Comparison of ENCODE assay signal across 31 cellular contexts in genomic region chr19:35871611-35872010, GRCh38. TPM values are rescaled to one million over a fixed set of nuclear protein-coding genes. Genes with fewer than 3 reads are reported as not detected.
"Had no signal": no experiment of that assay in that cellular context is flagged by ENCODE, and none has a peak within 500 bp of the region (broad histone marks: within the 10 kb centered on the region; RNA-seq: fewer than 3 reads in every experiment).

No MANE protein-coding gene starts in this region.

- H3K4me3 ChIP-seq: colonic mucosa, esophagus squamous epithelium, gastrocnemius medialis, heart right ventricle, left lung, lower lobe of right lung, mucosa of descending colon had no signal

- H3K27ac ChIP-seq: colonic mucosa, epithelial cell of prostate, esophagus squamous epithelium, gastrocnemius medialis, heart right ventricle, left lung, lower lobe of right lung had no signal

- H3K36me3 ChIP-seq: colonic mucosa, esophagus squamous epithelium, gastrocnemius medialis, left lung, lower lobe of right lung had no signal

- DNase-seq: colonic mucosa; cortex of kidney; effector CD8-positive, alpha-beta T cell; effector memory CD8-positive, alpha-beta T cell; erythroblast; esophagus squamous epithelium; foreskin fibroblast; foreskin melanocyte; gastrocnemius medialis; glutamatergic neuron; head of caudate nucleus; heart right ventricle; hippocampal formation; left cardiac atrium; left ventricle myocardium superior; lower lobe of right lung; mesenchymal stem cell; mucosa of descending colon had no signal

- H3K9me3 ChIP-seq: colonic mucosa, esophagus squamous epithelium, gastrocnemius medialis, heart right ventricle, left lung, lower lobe of right lung, mucosa of descending colon had no signal

- FAIRE-seq: endometrium, islet of Langerhans, keratinocyte had no signal

RNA-seq across cellular contexts. Expression of gene KIRREL2, which starts 14.9 kb away (rescaled TPM):
- total RNA-seq: dermis microvascular lymphatic vessel endothelial cell, gastrocnemius medialis, glomerular endothelial cell, lung microvascular endothelial cell, mesenteric fat pad, myocyte had no signal
- polyA plus RNA-seq: heart right ventricle, keratinocyte had no signal

RNA-seq across cellular contexts. Expression of gene NPHS1, which starts 19.3 kb away (rescaled TPM):
- total RNA-seq: colonic mucosa, dermis microvascular lymphatic vessel endothelial cell, esophagus mucosa, esophagus squamous epithelium, gastrocnemius medialis, glomerular endothelial cell, left cardiac atrium, left ventricle myocardium superior, lower leg skin, lower lobe of right lung, lung microvascular endothelial cell, mesenteric fat pad, myocyte had no signal
- polyA plus RNA-seq: heart right ventricle, keratinocyte had no signal

RNA-seq across cellular contexts. Expression of gene HCST, which starts 30.7 kb away (rescaled TPM):
- total RNA-seq: glomerular endothelial cell, kidney epithelial cell, myocyte had no signal
